8 cellular contexts compared by ENCODE assay signal in genomic region chr2:240149943-240150784, GRCh38. TPM values are rescaled to one million over a fixed set of nuclear protein-coding genes. Genes with fewer than 3 reads are reported as not detected.
A peak's percentile ranks its signal among the peaks of the same experiment; 100 is the strongest.
DNase-seq lines count a peak whose midpoint lies in the region; ATAC-seq and TF ChIP-seq lines count a peak whose summit lies in the region.

No MANE protein-coding gene starts in this region.

- WGBS in spleen, 5 donors: 29 to 34% (median 33%) methylated on average over 9 to 12 of the region's 12 CpGs

- H3K4me1 ChIP-seq in right atrium auricular region (no peaks in the 10 kb centered on the region), spleen (no peaks in the 10 kb centered on the region)

- no peak overlapping the region for H3K27ac Mint-ChIP-seq in activated naive CD4-positive, alpha-beta T cell treated with anti-CD3 and anti-CD28 coated beads, Interleukin-2, amount 10 ng/mL, durations not matched to agents 7 days and 5 days

- no peaks in the 10 kb centered on the region for H3K36me3 Mint-ChIP-seq in activated naive CD4-positive, alpha-beta T cell treated with anti-CD3 and anti-CD28 coated beads, Interleukin-2, amount 10 ng/mL, durations not matched to agents 7 days and 5 days

- H3K36me3 ChIP-seq in GM06990 (ENCODE audit: control insufficient read depth, insufficient read depth, low read length) (no peaks in the 10 kb centered on the region), right atrium auricular region (no peaks in the 10 kb centered on the region), spleen (no peaks in the 10 kb centered on the region)

- TF ChIP-seq POLR2A in spleen (IDR thresholded peaks at IDR 0.05): no peak

- intact Hi-C loops in spleen (cut with DNase I; ENCODE audit: low total_unique reads): no loop called here

- H3K4me3 ChIP-seq in GM06990 (replicated peaks; ENCODE audit: low read depth, low read length): no peak overlapping the region
- H3K4me3 ChIP-seq in right atrium auricular region: no peak overlapping the region
- H3K4me3 ChIP-seq in spleen: no peak overlapping the region

- H3K4me1 Mint-ChIP-seq in activated naive CD4-positive, alpha-beta T cell treated with anti-CD3 and anti-CD28 coated beads, Interleukin-2, amount 10 ng/mL, durations not matched to agents 7 days and 5 days: no peaks in the 10 kb centered on the region

- no peak for ATAC-seq in HG03571 (IDR thresholded peaks at IDR 0.05; ENCODE audit: unreplicated experiment)
- no peak for ATAC-seq in GM21528 (IDR thresholded peaks at IDR 0.05; ENCODE audit: low FRiP score, unreplicated experiment)

- H3K27me3 ChIP-seq in GM06990 (replicated peaks; ENCODE audit: control insufficient read depth, insufficient read depth, low read length) (no peaks in the 10 kb centered on the region), right atrium auricular region (no peaks in the 10 kb centered on the region), spleen (replicated peaks in 1 of 7) (peaks cover 0 to 52% (median 9%) of the 10 kb centered on the region in 7 donors)

- TF ChIP-seq CTCF in 22Rv1 (IDR thresholded peaks at IDR 0.05): peak; percentile 88
- TF ChIP-seq CTCF in GM06990 (IDR thresholded peaks at IDR 0.05; ENCODE audit: insufficient read depth, low read length, poor library complexity, severe bottlenecking): peak; percentile 91
- TF ChIP-seq CTCF in right atrium auricular region (IDR thresholded peaks at IDR 0.05): peak; percentile 51 to 70
- TF ChIP-seq CTCF in spleen (IDR thresholded peaks at IDR 0.05 in 8 of 11, conservative IDR thresholded peaks at IDR 0.05 in 3 of 11): peak in 8 of 11 experiments; percentile 7 to 72 (median 55)

- DNase-seq in GM06990 (ENCODE audit: extremely low read depth, insufficient read length) (no peak), NCI-H345 (lab: John Stamatoyannopoulos, UW) (peak; percentile 57), right atrium auricular region (ENCODE audit: low spot score) (no peak), spleen (no peak)
- DNase-seq in activated naive CD4-positive, alpha-beta T cell treated with anti-CD3 and anti-CD28 coated beads, Interleukin-2, amount 10 ng/mL, durations not matched to agents 7 days and 5 days: peak; percentile 62

- CTCF ChIA-PET in activated naive CD4-positive, alpha-beta T cell treated with anti-CD3 and anti-CD28 coated beads, Interleukin-2, amount 10 ng/mL, durations not matched to agents 7 days and 5 days (lab: Charles Lee): interaction anchor here (0.7 to 1.4 kb wide), 4 partner anchors 83 to 806 kb away, joined by 3 to 4 read pairs (median 4); no protein-coding TSS in a partner anchor

- H3K9me3 ChIP-seq in right atrium auricular region (no peaks in the 10 kb centered on the region), spleen (peaks cover 0 to 7% (median 0%) of the 10 kb centered on the region in 8 donors)

- peaks cover 11% of the 10 kb centered on the region for H3K9me3 Mint-ChIP-seq in activated naive CD4-positive, alpha-beta T cell treated with anti-CD3 and anti-CD28 coated beads, Interleukin-2, amount 10 ng/mL, durations not matched to agents 7 days and 5 days

- peaks cover 10% of the 10 kb centered on the region for H3K27me3 Mint-ChIP-seq in activated naive CD4-positive, alpha-beta T cell treated with anti-CD3 and anti-CD28 coated beads, Interleukin-2, amount 10 ng/mL, durations not matched to agents 7 days and 5 days

- H3K27ac ChIP-seq in 22Rv1 (no peak overlapping the region), right atrium auricular region (no peak overlapping the region), spleen (no peak overlapping the region)

- H3K4me3 Mint-ChIP-seq in activated naive CD4-positive, alpha-beta T cell treated with anti-CD3 and anti-CD28 coated beads, Interleukin-2, amount 10 ng/mL, durations not matched to agents 7 days and 5 days: no peak overlapping the region

RNA-seq across cellular contexts. Expression of gene OTOS, which starts 9.7 kb away (rescaled TPM):
- total RNA-seq in right atrium auricular region (not detected), spleen (not detected)
- not detected for polyA plus RNA-seq in spleen

RNA-seq across cellular contexts. Expression of gene COPS9, which starts 14.1 kb away (rescaled TPM):
- 100 to 1,000 TPM; 232 to 243 TPM for total RNA-seq in right atrium auricular region
- 100 to 1,000 TPM in 2 of 7 donors, 10 to 100 TPM in 5; 74.7 to 154 (median 85.7) TPM for total RNA-seq in spleen
- polyA plus RNA-seq in spleen: 100 to 1,000 TPM; 273 to 441 (median 321) TPM

Comparison
In these comparisons a context has a peak if more than half of its experiments do, and no peak if none do; other contexts are left out.
1. DNase-seq: peak in NCI-H345 (single experiment) and activated naive CD4-positive, alpha-beta T cell treated with anti-CD3 and anti-CD28 coated beads, Interleukin-2, amount 10 ng/mL, durations not matched to agents 7 days and 5 days (single experiment); none in GM06990 (single experiment), right atrium auricular region (single experiment) and spleen (single experiment).
2. Peak in every context shown above with its lines, with median percentiles within 50 percentile points of each other: CTCF ChIP-seq.